1 cellular context compared by ENCODE assay signal in genomic region chr14:21526672-21527319, GRCh38.
TF ChIP-seq lines count a peak whose summit lies in the region.

No MANE protein-coding gene starts in this region.

TF ChIP-seq in WTC11, 78 proteins besides CTCF, POLR2A, EP300 and RAD21 (continued from another document):
- peak; percentile 17; the same call in 1 of the 2 replicates for TF ChIP-seq ARID4B (CRISPR knock-in tag; IDR thresholded peaks at IDR 0.05; ENCODE audit: borderline replicate concordance)
- TF ChIP-seq SP1 (CRISPR knock-in tag; conservative IDR thresholded peaks at IDR 0.05): 0 out of 2 replicates have a peak, but pooled peaks have one; percentile 20
- no peak for TF ChIP-seq JUN (CRISPR knock-in tag; IDR thresholded peaks at IDR 0.05)
